Comparison of ENCODE assay signal across 8 cellular contexts in the genomic region with DNA sequence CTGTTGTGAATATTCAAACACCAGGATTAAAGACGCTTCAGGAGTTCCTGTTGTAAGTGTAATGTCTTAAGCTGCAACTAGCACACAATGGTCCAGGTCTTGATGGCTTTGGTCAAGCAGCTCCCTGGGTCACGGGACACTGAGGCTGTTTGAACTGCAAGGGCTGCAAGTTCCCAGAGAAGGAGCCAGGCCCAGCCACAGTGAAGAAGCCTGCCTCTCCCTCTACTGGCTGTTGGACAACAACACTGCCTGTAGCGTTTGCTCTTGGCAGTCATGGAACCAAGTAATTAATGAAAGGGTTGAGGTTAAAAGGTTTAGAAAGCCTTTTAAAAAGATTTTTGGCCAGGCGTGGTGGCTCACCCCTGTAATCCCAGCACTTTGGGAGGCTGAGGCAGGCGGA. TPM values are rescaled to one million over a fixed set of nuclear protein-coding genes. Genes with fewer than 3 reads are reported as not detected.
DNase-seq lines count a peak whose midpoint lies in the region; ATAC-seq, FAIRE-seq and TF ChIP-seq lines count a peak whose summit lies in the region.

No MANE protein-coding gene starts in this region.

- H3K56ac ChIP-seq in H1 (replicated peaks; ENCODE audit: insufficient read length, low read depth, low read length) = no peak overlapping the region

- no peak overlapping the region for H4K5ac ChIP-seq in H1 (ENCODE audit: insufficient read length, low read depth, low read length)

- no peak overlapping the region for H3K4me2 ChIP-seq in H1 (ENCODE audit: insufficient read depth in 1 of 2, low read depth in 2 of 2, low read length in 2 of 2)

- no peaks in the 10 kb centered on the region for H3K27me3 Mint-ChIP-seq in nephron (ENCODE audit: low read depth)

- no peak overlapping the region for H2BK15ac ChIP-seq in H1 (ENCODE audit: low read length)

- H2AK5ac ChIP-seq in H1 (ENCODE audit: low read depth, low read length) = no peak overlapping the region

- H3K23me2 ChIP-seq in H1 (ENCODE audit: low read depth, low read length) = no peaks in the 10 kb centered on the region

- no peaks in the 10 kb centered on the region for H3K79me1 ChIP-seq in H1 (ENCODE audit: low read depth, low read length)

- H3K36me3 ChIP-seq in H1 (ENCODE audit: control insufficient read depth in 2 of 4, insufficient read depth in 4 of 4, low read length in 3 of 4) = no peaks in the 10 kb centered on the region

- H4K8ac ChIP-seq in H1 (ENCODE audit: extremely low read depth, insufficient read depth, low read length) = no peak overlapping the region

- no peaks in the 10 kb centered on the region for H3K4me1 ChIP-seq in H1 (replicated peaks in 1 of 4; ENCODE audit: control insufficient read depth in 3 of 4, insufficient read depth in 4 of 4, low read length in 3 of 4)

- H3K27ac Mint-ChIP-seq in nephron = no peak overlapping the region

- 76% methylated on average over 5 of the region's 5 CpGs; no CpG with 5 or more reads in 1 of the 2 experiments for WGBS in H1 (ENCODE audit: extremely low coverage in 1 of 2, insufficient coverage in 1 of 2, insufficient read length in 1 of 2, insufficient replicate concordance in 2 of 2, low coverage in 1 of 2, low lambda C conversion rate in 2 of 2, missing lambda C conversion rate in 1 of 2), 2 experiments

- H3K9ac ChIP-seq in H1 (replicated peaks in 1 of 4; ENCODE audit: extremely low read depth in 1 of 4, low read depth in 3 of 4, low read length in 3 of 4) = no peak overlapping the region

- no peaks in the 10 kb centered on the region for H3K27me3 ChIP-seq in H1 (replicated peaks in 1 of 4; ENCODE audit: control insufficient read depth in 3 of 4, extremely low read depth in 1 of 4, insufficient read depth in 3 of 4, low read length in 3 of 4)

- no peak for TF ChIP-seq POLR2A in H1 (IDR thresholded peaks at IDR 0.05; ENCODE audit: control extremely low read depth in 1 of 2, low read depth in 2 of 2, low read length in 2 of 2)

- H3K27ac ChIP-seq in H1 (ENCODE audit: low read depth, low read length) = no peak overlapping the region

- no peak overlapping the region for H3K14ac ChIP-seq in H1 (ENCODE audit: insufficient read length)

- H3K9me3 Mint-ChIP-seq in nephron = no peaks in the 10 kb centered on the region

- ATAC-seq in HG03280 (IDR thresholded peaks at IDR 0.05; ENCODE audit: unreplicated experiment) (no peak), HG02588 (IDR thresholded peaks at IDR 0.05; ENCODE audit: unreplicated experiment) (no peak)

- H3K4me1 Mint-ChIP-seq in nephron = no peaks in the 10 kb centered on the region

- CTCF ChIA-PET in H1 (lab: Charles Lee; ENCODE audit: partially characterized antibody) = interaction anchor here (0.6 to 1.6 kb wide), 6 partner anchors 18 to 127 kb away, joined by 3 to 4 read pairs (median 4); no protein-coding TSS in a partner anchor

- peak; percentile 58 for DNase-seq in ELR (ENCODE audit: low read depth)
- DNase-seq in NAMALWA (ENCODE audit: low spot score) = peak; percentile 50
- peak; percentile 38 to 56 for DNase-seq in H1 (ENCODE audit: low read depth in 1 of 2, low spot score in 2 of 2)
- DNase-seq in NCI-H2171 (lab: John Stamatoyannopoulos, UW) = no peak
- DNase-seq in NOMO-1 (lab: John Stamatoyannopoulos, UW; ENCODE audit: unreplicated experiment in 2 of 2) = no peak

- no peaks in the 10 kb centered on the region for H4K20me1 ChIP-seq in H1 (replicated peaks in 1 of 2; ENCODE audit: control insufficient read depth in 1 of 2, insufficient read depth in 2 of 2, low read length in 2 of 2)

- H3K4ac ChIP-seq in H1 (replicated peaks; ENCODE audit: insufficient read length, low read depth, low read length) = no peak overlapping the region

- H2BK12ac ChIP-seq in H1 (ENCODE audit: low read depth, low read length) = no peak overlapping the region

- TF ChIP-seq EP300 in H1 (IDR thresholded peaks at IDR 0.05; ENCODE audit: borderline replicate concordance in 1 of 2, low read depth in 2 of 2, low read length in 2 of 2) = no peak

- no peak overlapping the region for H4K91ac ChIP-seq in H1 (replicated peaks; ENCODE audit: insufficient read length, low read length)

- peak; percentile 39 for FAIRE-seq in H1 (lab: Jason Lieb, UNC)

- peak; percentile 68 to 77 for TF ChIP-seq RAD21 in H1 (IDR thresholded peaks at IDR 0.05 in 1 of 2, conservative IDR thresholded peaks at IDR 0.05 in 1 of 2; ENCODE audit: low read depth in 2 of 2, low read length in 2 of 2)

- no peak overlapping the region for H3K23ac ChIP-seq in H1 (ENCODE audit: insufficient read length)

- no peaks in the 10 kb centered on the region for H3K79me2 ChIP-seq in H1 (ENCODE audit: control insufficient read depth in 1 of 2, insufficient read depth in 2 of 2, low read length in 2 of 2)

- no peak overlapping the region for H3K4me3 Mint-ChIP-seq in nephron

- TF ChIP-seq CTCF in H1 (IDR thresholded peaks at IDR 0.05; ENCODE audit: control extremely low read depth in 1 of 3, insufficient read depth in 1 of 3, low read depth in 1 of 3, low read length in 3 of 3) (peak; percentile 54 to 62 (median 61)), nephron (IDR thresholded peaks at IDR 0.05; ENCODE audit: unreplicated experiment in 3 of 3) (peak; percentile 27 to 39 (median 37))

- H2BK5ac ChIP-seq in H1 (ENCODE audit: low read depth, low read length) = no peak overlapping the region

- no peak overlapping the region for H2BK20ac ChIP-seq in H1 (ENCODE audit: low read length)

- POLR2A ChIA-PET in H1 (lab: Charles Lee; ENCODE audit: partially characterized antibody) = interaction anchor here (0.7 kb wide), 1 partner anchor 365 kb away, joined by 3 read pairs; no protein-coding TSS in a partner anchor

- H3K9me3 ChIP-seq in H1 (ENCODE audit: insufficient read depth in 2 of 2, low read depth in 1 of 2, low read length in 1 of 2) = no peaks in the 10 kb centered on the region

- no peak overlapping the region for H3K18ac ChIP-seq in H1 (ENCODE audit: extremely low read depth, low read length)

- H2AFZ ChIP-seq in H1 (ENCODE audit: low read length) = no peak overlapping the region

- H3K36me3 Mint-ChIP-seq in nephron (ENCODE audit: low read depth) = no peaks in the 10 kb centered on the region

- H3K4me3 ChIP-seq in H1 (ENCODE audit: extremely low read depth in 1 of 4, insufficient read depth in 2 of 4, low read depth in 3 of 4, low read length in 4 of 4) = no peak overlapping the region

- H2BK120ac ChIP-seq in H1 (replicated peaks; ENCODE audit: low read depth, low read length) = no peak overlapping the region

TF ChIP-seq in H1, 55 proteins besides CTCF, POLR2A, EP300 and RAD21:
- TF ChIP-seq SUZ12 (IDR thresholded peaks at IDR 0.05; ENCODE audit: low read length) (no peak), GTF2F1 (IDR thresholded peaks at IDR 0.05; ENCODE audit: borderline replicate concordance, low read depth, low read length) (no peak), ASH2L (IDR thresholded peaks at IDR 0.05; ENCODE audit: low read length) (no peak), HDAC6 (IDR thresholded peaks at IDR 0.05; ENCODE audit: low read depth, low read length) (no peak), TAF1 (IDR thresholded peaks at IDR 0.05; ENCODE audit: low read depth, low read length) (no peak), YY1 (IDR thresholded peaks at IDR 0.05; ENCODE audit: low read depth, low read length) (no peak), SP1 (IDR thresholded peaks at IDR 0.05; ENCODE audit: low read depth, low read length) (no peak), EZH2 (IDR thresholded peaks at IDR 0.05; ENCODE audit: low read depth, low read length, severe bottlenecking) (no peak), CREB1 (IDR thresholded peaks at IDR 0.05) (no peak), KDM1A (IDR thresholded peaks at IDR 0.05; ENCODE audit: borderline replicate concordance, low read length) (no peak), SAP30 (IDR thresholded peaks at IDR 0.05; ENCODE audit: insufficient read depth, insufficient replicate concordance, low read length) (no peak), TBP (IDR thresholded peaks at IDR 0.05; ENCODE audit: low read depth, low read length) (no peak)
- TF ChIP-seq, protein P1, sequence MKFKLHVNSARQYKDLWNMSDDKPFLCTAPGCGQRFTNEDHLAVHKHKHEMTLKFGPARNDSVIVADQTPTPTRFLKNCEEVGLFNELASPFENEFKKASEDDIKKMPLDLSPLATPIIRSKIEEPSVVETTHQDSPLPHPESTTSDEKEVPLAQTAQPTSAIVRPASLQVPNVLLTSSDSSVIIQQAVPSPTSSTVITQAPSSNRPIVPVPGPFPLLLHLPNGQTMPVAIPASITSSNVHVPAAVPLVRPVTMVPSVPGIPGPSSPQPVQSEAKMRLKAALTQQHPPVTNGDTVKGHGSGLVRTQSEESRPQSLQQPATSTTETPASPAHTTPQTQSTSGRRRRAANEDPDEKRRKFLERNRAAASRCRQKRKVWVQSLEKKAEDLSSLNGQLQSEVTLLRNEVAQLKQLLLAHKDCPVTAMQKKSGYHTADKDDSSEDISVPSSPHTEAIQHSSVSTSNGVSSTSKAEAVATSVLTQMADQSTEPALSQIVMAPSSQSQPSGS (IDR thresholded peaks at IDR 0.05; ENCODE audit: low read length) = no peak
- TF ChIP-seq, protein P2, sequence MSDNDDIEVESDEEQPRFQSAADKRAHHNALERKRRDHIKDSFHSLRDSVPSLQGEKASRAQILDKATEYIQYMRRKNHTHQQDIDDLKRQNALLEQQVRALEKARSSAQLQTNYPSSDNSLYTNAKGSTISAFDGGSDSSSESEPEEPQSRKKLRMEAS (IDR thresholded peaks at IDR 0.05) = no peak

RNA-seq across cellular contexts. Expression of a gene that starts 31.9 kb away (rescaled TPM):
- total RNA-seq in H1 (2021; fragmentation: NEBNext Ultra II Directional; extraction: Animal tissue kit (Norgen Biotek cat#: 25700)) = 41.4 and 43.6 TPM in 2 replicates
- 71.3 and 107 TPM in 2 replicates for polyA plus RNA-seq in H1 (2011; rRNA removed)
- 78.3 TPM for polyA plus RNA-seq in H1 (2011; cell fraction: cytosol; rRNA removed)
- 166 TPM for polyA plus RNA-seq in H1 (2011; cell fraction: nucleus; rRNA removed)
- polyA plus RNA-seq in H1 (2012, experiment 1 of 2) = 46.1 to 68.1 TPM (median 60.1 TPM) in 4 replicates
- 40.0 TPM for polyA plus RNA-seq in H1 (2012, experiment 2 of 2)
- polyA plus RNA-seq in H1 (2013, experiment 1 of 2) = 49.1 TPM
- polyA plus RNA-seq in H1 (2013, experiment 2 of 2) = 42.8 TPM
- 68.9 and 90.7 TPM in 2 replicates for polyA minus RNA-seq in H1 (2011; rRNA and poly(A)+ RNA removed)
- polyA minus RNA-seq in H1 (2011; cell fraction: cytosol; rRNA and poly(A)+ RNA removed) = 32.7 TPM
- 47.3 TPM for polyA minus RNA-seq in H1 (2011; cell fraction: nucleus; rRNA and poly(A)+ RNA removed)

Comparison
In these comparisons a context has a peak if more than half of its experiments do, and no peak if none do; other contexts are left out.
1. DNase-seq: peak in ELR (single experiment), NAMALWA (single experiment) and H1 (2 of 2); none in NCI-H2171 (single experiment) and NOMO-1 (0 of 2).